ENCODE assay signal across 1 cellular context in genomic region chr5:147782053-147783028, GRCh38.
TF ChIP-seq lines count a peak whose summit lies in the region.

TSS of gene JAKMIP2 (minus strand) at chr5:147782728. CDS start at chr5:147671806, 110,922 bp downstream.

TF ChIP-seq in H1, 55 proteins besides CTCF, POLR2A, EP300 and RAD21 (continued from another document):
- TF ChIP-seq PHF8 (conservative IDR thresholded peaks at IDR 0.05; ENCODE audit: low read depth, low read length) (peak; percentile 71), CBX8 (IDR thresholded peaks at IDR 0.05; ENCODE audit: borderline replicate concordance, low read depth, low read length) (no peak), TAF1 (IDR thresholded peaks at IDR 0.05; ENCODE audit: low read depth, low read length) (peak; percentile 91), TBP (IDR thresholded peaks at IDR 0.05; ENCODE audit: low read depth, low read length) (peak; percentile 91), EZH2 (IDR thresholded peaks at IDR 0.05; ENCODE audit: low read depth, low read length, severe bottlenecking) (no peak), KDM4A (IDR thresholded peaks at IDR 0.05; ENCODE audit: low read depth, low read length, severe bottlenecking) (peak; percentile 32), ATF2 (IDR thresholded peaks at IDR 0.05; ENCODE audit: low read length) (no peak), SP1 (IDR thresholded peaks at IDR 0.05; ENCODE audit: low read depth, low read length) (peak; percentile 80), NANOG (IDR thresholded peaks at IDR 0.05; ENCODE audit: insufficient read depth, low read depth, low read length, poor library complexity, severe bottlenecking) (peak; percentile 2), CHD7 (IDR thresholded peaks at IDR 0.05; ENCODE audit: insufficient replicate concordance, low read length) (no peak)
